In genomic region chr9:134061019-134061687, GRCh38 we compare ENCODE assay signal across 20 cellular contexts. TPM values are rescaled to one million over a fixed set of nuclear protein-coding genes. Genes with fewer than 3 reads are reported as not detected.
DNase-seq lines count a peak whose midpoint lies in the region; ATAC-seq, FAIRE-seq and TF ChIP-seq lines count a peak whose summit lies in the region.
"Had no signal": no experiment of that assay in that cellular context is flagged by ENCODE, and none has a peak within 500 bp of the region (broad histone marks: within the 10 kb centered on the region; RNA-seq: fewer than 3 reads in every experiment).

No MANE protein-coding gene starts in this region.

- TF ChIP-seq CTCF in testis (IDR thresholded peaks at IDR 0.05) = no peak

- H3K36me3 ChIP-seq in testis (ENCODE audit: low read depth, missing control alignments) (no peaks in the 10 kb centered on the region), small intestine (ENCODE audit: control insufficient read depth in 2 of 2, insufficient read depth in 2 of 2, low read length in 2 of 2) (no peaks in the 10 kb centered on the region)
- H3K36me3 ChIP-seq: cardiac muscle cell, heart left ventricle, thoracic aorta had no signal

- H3K27ac ChIP-seq in testis = no peak overlapping the region
- H3K27ac ChIP-seq in small intestine (ENCODE audit: low read depth in 1 of 2, low read length in 1 of 2) = no peak overlapping the region
- H3K27ac ChIP-seq: neutrophil, SK-N-MC, thoracic aorta had no signal

- H3K4me3 ChIP-seq in testis (no peak overlapping the region), small intestine (ENCODE audit: low read depth in 1 of 2, low read length in 2 of 2) (no peak overlapping the region)
- H3K4me3 ChIP-seq: cardiac muscle cell, heart left ventricle, SK-N-MC, thoracic aorta had no signal

- no peak for ATAC-seq in GM21529 (IDR thresholded peaks at IDR 0.05; ENCODE audit: unreplicated experiment)
- ATAC-seq: HCT116, heart left ventricle had no signal

- peak; percentile 61 for DNase-seq in activated effector memory CD4-positive, alpha-beta T cell treated with anti-CD3 and anti-CD28 coated beads, Interleukin-2, amount 50 U/mL, for 16 hours
- no peak for DNase-seq in activated effector memory CD4-positive, alpha-beta T cell treated with Interleukin-2 at 50 U/mL for 16 hours
- peak; percentile 8 for DNase-seq in activated naive CD4-positive, alpha-beta T cell treated with anti-CD3 and anti-CD28 coated beads, Interleukin-2, amount 50 U/mL, for 16 hours
- DNase-seq in mesenteric fat pad (ENCODE audit: low spot score) (peak; percentile 76), testis (peak; percentile 12), small intestine (no peak), DMS153 treated with DMSO at 0.1 percent for 48 hours (lab: John Stamatoyannopoulos, UW; ENCODE audit: unreplicated experiment) (no peak)
- DNase-seq: activated CD4-positive, alpha-beta T cell treated with anti-CD3 and anti-CD28 coated beads, Interleukin-2, amount 50 U/mL, for 4 hours; effector CD4-positive, alpha-beta T cell; heart left ventricle; NCI-H2171 treated with DMSO at 0.1 percent for 48 hours; NCI-H82 had no signal

- H3K27me3 ChIP-seq in testis (no peaks in the 10 kb centered on the region), small intestine (ENCODE audit: control insufficient read depth in 2 of 2, insufficient read depth in 2 of 2, low read length in 2 of 2) (no peaks in the 10 kb centered on the region)
- H3K27me3 ChIP-seq: cardiac muscle cell, heart left ventricle, neutrophil had no signal

- no peak for TF ChIP-seq POLR2A in testis (IDR thresholded peaks at IDR 0.05)

- FAIRE-seq in small intestine (lab: Jason Lieb, UNC) = no peak
- FAIRE-seq: keratinocyte, TTC549 had no signal

- H3K4me1 ChIP-seq in testis = peaks cover 57% of the 10 kb centered on the region
- H3K4me1 ChIP-seq in small intestine (ENCODE audit: control insufficient read depth in 2 of 2, insufficient read depth in 1 of 2, low read depth in 1 of 2, low read length in 1 of 2) = peaks cover 2 to 5% of the 10 kb centered on the region in 2 donors

- intact Hi-C loops in testis (cut with DNase I; ENCODE audit: low total_unique reads) = no loop called here

- WGBS in testis, 2 donors = 67 to 85% methylated on average over 3 of the region's 4 CpGs
- WGBS in small intestine, 3 donors = 76 to 90% (median 88%) methylated on average over 4 of the region's 4 CpGs

- H3K9me3 ChIP-seq in testis (no peaks in the 10 kb centered on the region), small intestine (ENCODE audit: control insufficient read depth, low read depth) (no peaks in the 10 kb centered on the region)
- H3K9me3 ChIP-seq: heart left ventricle, neutrophil, thoracic aorta had no signal

RNA-seq across cellular contexts. Expression of gene BRD3, which starts 6.7 kb away (rescaled TPM):
- 28.6 TPM for total RNA-seq in mesenteric fat pad
- total RNA-seq in testis = 10 to 100 TPM; 44.3 to 64.5 TPM
- 30.2 TPM for polyA plus RNA-seq in testis (ENCODE audit: insufficient read depth, low read depth, low replicate concordance)
- polyA plus RNA-seq in small intestine = 10 to 100 TPM in 1 of 3 donors, 1 to 10 TPM in 2; 4.3 to 11.7 (median 5.4) TPM

RNA-seq across cellular contexts. Expression of gene BRD3OS, which starts 35.9 kb away (rescaled TPM):
- total RNA-seq in mesenteric fat pad (13.5 TPM), testis (10 to 100 TPM; 18.9 to 19.0 TPM)
- polyA plus RNA-seq in testis (ENCODE audit: insufficient read depth, low read depth, low replicate concordance) (29.5 TPM), small intestine (1 to 10 TPM; 2.0 to 4.8 (median 3.5) TPM)

Comparison
In these comparisons a context has a peak if more than half of its experiments do, and no peak if none do; other contexts are left out.
1. DNase-seq: peak in activated effector memory CD4-positive, alpha-beta T cell treated with anti-CD3 and anti-CD28 coated beads, Interleukin-2, amount 50 U/mL, for 16 hours (single experiment), activated naive CD4-positive, alpha-beta T cell treated with anti-CD3 and anti-CD28 coated beads, Interleukin-2, amount 50 U/mL, for 16 hours (single experiment), mesenteric fat pad (single experiment) and testis (single experiment); none in activated effector memory CD4-positive, alpha-beta T cell treated with Interleukin-2 at 50 U/mL for 16 hours (single experiment), small intestine (single experiment) and DMS153 treated with DMSO at 0.1 percent for 48 hours (single experiment).